Comparison of ENCODE assay signal across 23 cellular contexts in the genomic region with DNA sequence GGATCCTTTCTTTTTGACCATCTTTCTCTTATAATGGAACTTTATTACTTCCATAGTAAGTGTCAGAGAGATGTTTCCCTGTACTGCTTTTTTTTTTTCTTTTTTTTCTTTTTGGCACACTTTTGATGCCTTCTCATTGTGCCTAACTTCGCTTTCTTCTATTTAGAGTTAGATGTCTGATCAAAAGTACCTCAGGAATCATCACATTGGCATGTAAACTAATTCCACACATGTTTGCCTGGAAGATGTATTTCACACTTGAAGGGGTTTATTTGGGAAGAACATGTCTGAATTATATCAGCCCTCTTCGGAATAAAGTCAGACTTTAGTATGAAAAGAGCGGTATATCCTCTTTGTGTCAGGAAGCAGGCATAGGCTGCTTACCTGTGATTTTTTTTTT. TPM values are rescaled to one million over a fixed set of nuclear protein-coding genes. Genes with fewer than 3 reads are reported as not detected.
A peak's percentile ranks its signal among the peaks of the same experiment; 100 is the strongest.
DNase-seq lines count a peak whose midpoint lies in the region; ATAC-seq and TF ChIP-seq lines count a peak whose summit lies in the region.
"Had no signal": no experiment of that assay in that cellular context is flagged by ENCODE, and none has a peak within 500 bp of the region (broad histone marks: within the 10 kb centered on the region; RNA-seq: fewer than 3 reads in every experiment).

No MANE protein-coding gene starts in this region.

- no peak for TF ChIP-seq EP300 in esophagus muscularis mucosa (IDR thresholded peaks at IDR 0.05)

- ATAC-seq in stimulated activated memory B cell treated with anti-CD40 and anti-IgM and Interleukin-4, amounts not matched to agents 10 μg/mL and 1 μg/mL and 100 μg/mL, for 72 hours = no peak
- ATAC-seq in HG02610 (IDR thresholded peaks at IDR 0.05; ENCODE audit: unreplicated experiment) = no peak
- no peak for ATAC-seq in omental fat pad (ENCODE audit: low FRiP score)
- no peak for ATAC-seq in GM18868 (IDR thresholded peaks at IDR 0.05; ENCODE audit: unreplicated experiment)
- ATAC-seq: mucosa of descending colon had no signal

- intact Hi-C loops in esophagus muscularis mucosa (cut with DNase I) = loop anchor here (5.0 to 10.0 kb wide), 2 partner anchors 33 to 105 kb away; partner anchors contain the start of gene SMARCA2

- peak overlapping the region; percentile 85 for H3K27ac Mint-ChIP-seq in activated naive CD4-positive, alpha-beta T cell treated with anti-CD3 and anti-CD28 coated beads, Interleukin-2, amount 50 U/mL, for 24 hours
- H3K27ac Mint-ChIP-seq in stimulated activated memory B cell treated with anti-CD40 and anti-IgM and Interleukin-4, amounts not matched to agents 10 μg/mL and 1 μg/mL and 100 μg/mL, for 72 hours = peak overlapping the region; percentile 59
- H3K27ac Mint-ChIP-seq: dendritic cell treated with granulocyte-macrophage colony-stimulating factor and Interleukin-4, amounts not matched to agents 40 ng/mL and 50 ng/mL, for 4 days had no signal

- no peaks in the 10 kb centered on the region for H3K9me3 ChIP-seq in esophagus muscularis mucosa
- H3K9me3 ChIP-seq: BLaER1, mucosa of descending colon, neutrophil, prostate gland, SK-N-SH had no signal

- peaks cover 9% of the 10 kb centered on the region for H3K36me3 Mint-ChIP-seq in activated naive CD4-positive, alpha-beta T cell treated with anti-CD3 and anti-CD28 coated beads, Interleukin-2, amount 50 U/mL, for 24 hours
- peaks cover 32% of the 10 kb centered on the region for H3K36me3 Mint-ChIP-seq in stimulated activated memory B cell treated with anti-CD40 and anti-IgM and Interleukin-4, amounts not matched to agents 10 μg/mL and 1 μg/mL and 100 μg/mL, for 72 hours

- H3K9me3 Mint-ChIP-seq in activated naive CD4-positive, alpha-beta T cell treated with anti-CD3 and anti-CD28 coated beads, Interleukin-2, amount 50 U/mL, for 24 hours = no peaks in the 10 kb centered on the region
- no peaks in the 10 kb centered on the region for H3K9me3 Mint-ChIP-seq in stimulated activated memory B cell treated with anti-CD40 and anti-IgM and Interleukin-4, amounts not matched to agents 10 μg/mL and 1 μg/mL and 100 μg/mL, for 72 hours
- H3K9me3 Mint-ChIP-seq: dendritic cell treated with granulocyte-macrophage colony-stimulating factor and Interleukin-4, amounts not matched to agents 40 ng/mL and 50 ng/mL, for 4 days; IgD-negative memory B cell had no signal

- H3K27ac ChIP-seq in esophagus muscularis mucosa (replicated peaks in 1 of 4) = peak overlapping the region in 3 of 4 donors; percentile 21 to 56 (median 30)
- H3K27ac ChIP-seq: BLaER1, cardiac muscle cell, neutrophil, prostate gland, WERI-Rb-1 had no signal

- no peak overlapping the region for H3K4me3 Mint-ChIP-seq in activated naive CD4-positive, alpha-beta T cell treated with anti-CD3 and anti-CD28 coated beads, Interleukin-2, amount 50 U/mL, for 24 hours
- H3K4me3 Mint-ChIP-seq in stimulated activated memory B cell treated with anti-CD40 and anti-IgM and Interleukin-4, amounts not matched to agents 10 μg/mL and 1 μg/mL and 100 μg/mL, for 72 hours = no peak overlapping the region
- H3K4me3 Mint-ChIP-seq: dendritic cell treated with granulocyte-macrophage colony-stimulating factor and Interleukin-4, amounts not matched to agents 40 ng/mL and 50 ng/mL, for 4 days; IgD-negative memory B cell had no signal

- no peaks in the 10 kb centered on the region for H3K27me3 ChIP-seq in esophagus muscularis mucosa
- H3K27me3 ChIP-seq: BLaER1, neutrophil had no signal

- TF ChIP-seq CTCF in esophagus muscularis mucosa (IDR thresholded peaks at IDR 0.05) = no peak
- TF ChIP-seq CTCF in omental fat pad (IDR thresholded peaks at IDR 0.05) = no peak

- DNase-seq in activated naive CD4-positive, alpha-beta T cell treated with anti-CD3 and anti-CD28 coated beads, Interleukin-2, amount 50 U/mL, for 16 hours = no peak
- DNase-seq in HCEC 1CT = peak; percentile 20
- no peak for DNase-seq in esophagus muscularis mucosa (ENCODE audit: extremely low spot score)
- no peak for DNase-seq in omental fat pad (ENCODE audit: low spot score)
- DNase-seq: activated CD8-positive, alpha-beta memory T cell treated with anti-CD3 and anti-CD28 coated beads, Interleukin-2, amount 50 U/mL, for 48 hours; activated effector memory CD4-positive, alpha-beta T cell treated with anti-CD3 and anti-CD28 coated beads, Interleukin-2, amount 50 U/mL, for 16 hours; islet precursor cell; mucosa of descending colon; NCI-H1105 treated with DMSO at 0.1 percent for 48 hours; NCI-H2081; OCI-M1; SK-N-SH; WERI-Rb-1 had no signal

- H3K4me1 ChIP-seq in esophagus muscularis mucosa = peaks cover 0 to 47% (median 43%) of the 10 kb centered on the region in 4 donors
- H3K4me1 ChIP-seq: prostate gland had no signal

- no peaks in the 10 kb centered on the region for H3K27me3 Mint-ChIP-seq in activated naive CD4-positive, alpha-beta T cell treated with anti-CD3 and anti-CD28 coated beads, Interleukin-2, amount 50 U/mL, for 24 hours
- H3K27me3 Mint-ChIP-seq in stimulated activated memory B cell treated with anti-CD40 and anti-IgM and Interleukin-4, amounts not matched to agents 10 μg/mL and 1 μg/mL and 100 μg/mL, for 72 hours = no peaks in the 10 kb centered on the region
- H3K27me3 Mint-ChIP-seq: dendritic cell treated with granulocyte-macrophage colony-stimulating factor and Interleukin-4, amounts not matched to agents 40 ng/mL and 50 ng/mL, for 4 days; IgD-negative memory B cell had no signal

- H3K4me3 ChIP-seq in esophagus muscularis mucosa = no peak overlapping the region
- H3K4me3 ChIP-seq: BLaER1, cardiac muscle cell, mucosa of descending colon, prostate gland had no signal

- TF ChIP-seq POLR2A in esophagus muscularis mucosa (IDR thresholded peaks at IDR 0.05; ENCODE audit: low read depth) = no peak

- peaks cover 79% of the 10 kb centered on the region for H3K4me1 Mint-ChIP-seq in activated naive CD4-positive, alpha-beta T cell treated with anti-CD3 and anti-CD28 coated beads, Interleukin-2, amount 50 U/mL, for 24 hours
- peaks cover 29% of the 10 kb centered on the region for H3K4me1 Mint-ChIP-seq in stimulated activated memory B cell treated with anti-CD40 and anti-IgM and Interleukin-4, amounts not matched to agents 10 μg/mL and 1 μg/mL and 100 μg/mL, for 72 hours

- 58% methylated on average over 3 of the region's 3 CpGs for WGBS in esophagus muscularis mucosa

- H3K36me3 ChIP-seq in esophagus muscularis mucosa = peaks cover 0 to 35% (median 10%) of the 10 kb centered on the region in 4 donors
- H3K36me3 ChIP-seq: cardiac muscle cell, prostate gland had no signal

RNA-seq across cellular contexts. Expression of gene SMARCA2, which starts 35.1 kb away (rescaled TPM):
- 10 to 100 TPM; 76.7 to 99.0 (median 89.8) TPM for total RNA-seq in esophagus muscularis mucosa
- 100 to 1,000 TPM in 1 of 4 donors, 10 to 100 TPM in 3; 84.8 to 164 (median 91.6) TPM for total RNA-seq in omental fat pad
